8 cellular contexts compared by ENCODE assay signal in the genomic region with DNA sequence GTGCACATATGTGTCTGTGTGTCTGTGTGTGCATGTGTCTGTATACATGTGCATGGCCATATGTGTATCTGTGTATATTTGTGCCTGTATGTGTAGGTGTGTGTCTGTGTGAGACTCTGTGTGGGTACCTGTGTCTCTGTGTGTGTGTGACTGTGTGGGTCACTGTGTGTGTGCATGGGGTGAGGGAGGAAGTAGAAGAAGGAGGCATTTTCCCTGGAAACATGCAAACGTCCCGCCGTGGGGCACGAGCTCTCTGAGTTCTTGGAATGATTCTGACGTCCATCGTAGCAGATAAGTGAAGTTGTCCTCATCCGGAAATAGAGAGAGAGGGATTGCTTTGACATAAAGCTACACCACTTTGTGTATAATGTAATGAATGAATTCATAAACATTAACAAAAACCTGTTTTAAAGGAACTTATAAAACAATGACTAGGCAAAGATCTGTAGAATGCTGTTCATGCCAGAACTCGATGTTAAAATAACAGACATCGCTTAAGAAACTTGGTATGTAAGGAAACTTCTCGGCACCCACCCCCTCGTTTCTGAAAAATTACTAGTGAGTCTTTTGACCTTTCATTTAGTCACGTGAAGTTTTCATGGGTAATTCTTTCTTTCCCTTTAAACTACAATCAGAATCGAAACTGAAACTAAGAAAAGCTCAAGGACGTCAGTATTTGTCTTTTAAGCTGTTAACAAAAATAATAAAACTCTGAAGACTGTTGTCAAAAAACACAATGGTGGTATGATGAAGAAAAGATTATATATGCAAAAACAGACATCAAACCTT. TPM values are rescaled to one million over a fixed set of nuclear protein-coding genes. Genes with fewer than 3 reads are reported as not detected.
DNase-seq lines count a peak whose midpoint lies in the region; ATAC-seq, FAIRE-seq and TF ChIP-seq lines count a peak whose summit lies in the region.

No MANE protein-coding gene starts in this region.

- CTCF ChIA-PET in SK-N-SH (lab: Yijun Ruan, JAX) = no interaction called here
- CTCF ChIA-PET in PC-9 (lab: Charles Lee) = interaction anchor here (0.5 to 0.7 kb wide), 4 partner anchors 58 to 602 kb away, joined by 3 to 8 read pairs (median 4); no protein-coding TSS in a partner anchor
- CTCF ChIA-PET in mammary epithelial cell (lab: Charles Lee; ENCODE audit: low non-redundant PET) = interaction anchor here (0.7 to 0.8 kb wide), 2 partner anchors 29 to 1604 kb away, joined by 3 to 4 read pairs; no protein-coding TSS in a partner anchor

- H4K20me1 ChIP-seq in SK-N-SH (ENCODE audit: insufficient read depth) (no peaks in the 10 kb centered on the region), PC-9 (ENCODE audit: insufficient read depth) (no peaks in the 10 kb centered on the region), mammary epithelial cell (ENCODE audit: insufficient read depth, low read length) (no peaks in the 10 kb centered on the region)

- H3K4me3 ChIP-seq in SK-N-SH (ENCODE audit: low read depth in 2 of 2, low read length in 1 of 2) (no peak overlapping the region; a peak in 1 of 4 replicates), PC-9 (no peak overlapping the region), mammary epithelial cell (replicated peaks in 1 of 3; ENCODE audit: insufficient read depth in 1 of 3, low read depth in 2 of 3, low read length in 3 of 3) (peak overlapping the region in 2 of 3 experiments; percentile 45 to 48), right lobe of liver (peak overlapping the region; percentile 7 to 34 (median 8)), stomach smooth muscle (ENCODE audit: low read length in 2 of 2) (peak overlapping the region; percentile 58 to 71)

- DNase-seq in SK-N-SH = no peak
- DNase-seq in PC-9 = no peak
- DNase-seq in mammary epithelial cell = peak; percentile 58
- no peak for DNase-seq in right lobe of liver
- no peak for DNase-seq in D721Med (ENCODE audit: insufficient read length, low spot score)

- no peak for FAIRE-seq in D721Med (lab: Jason Lieb, UNC)

- H3K9me3 ChIP-seq in SK-N-SH = no peaks in the 10 kb centered on the region
- H3K9me3 ChIP-seq in PC-9 (ENCODE audit: insufficient read depth, low read depth) = no peaks in the 10 kb centered on the region
- no peaks in the 10 kb centered on the region for H3K9me3 ChIP-seq in mammary epithelial cell (replicated peaks; ENCODE audit: insufficient read depth, low read length)
- no peaks in the 10 kb centered on the region for H3K9me3 ChIP-seq in right lobe of liver
- H3K9me3 ChIP-seq in stomach smooth muscle (ENCODE audit: control insufficient read depth in 2 of 2, low read length in 2 of 2) = no peaks in the 10 kb centered on the region

- H3K27me3 ChIP-seq in SK-N-SH (ENCODE audit: insufficient read depth) (no peaks in the 10 kb centered on the region), PC-9 (ENCODE audit: insufficient read depth, low read depth) (no peaks in the 10 kb centered on the region), mammary epithelial cell (ENCODE audit: insufficient read depth, low read length) (no peaks in the 10 kb centered on the region), right lobe of liver (no peaks in the 10 kb centered on the region), stomach smooth muscle (ENCODE audit: control insufficient read depth in 1 of 2, insufficient read depth in 2 of 2, low read length in 2 of 2) (no peaks in the 10 kb centered on the region)

- no peak for TF ChIP-seq POLR2A in right lobe of liver (IDR thresholded peaks at IDR 0.05)
- no peak for TF ChIP-seq POLR2A in GM18505 (IDR thresholded peaks at IDR 0.05; ENCODE audit: borderline replicate concordance, extremely low read depth, insufficient read depth, insufficient read length)

- in situ Hi-C loops in mammary epithelial cell (cut with MboI; ENCODE audit: low sequenced_read_pairs in 2 of 2) = no loop called here

- POLR2A ChIA-PET in SK-N-SH (lab: Yijun Ruan, JAX) = no interaction called here
- POLR2A ChIA-PET in PC-9 (lab: Charles Lee; ENCODE audit: unreplicated experiment) = interaction anchor here (0.7 to 0.9 kb wide), 2 partner anchors 43 to 975 kb away, joined by 8 to 17 read pairs; a partner anchor contains a TSS

- H3K79me2 ChIP-seq in SK-N-SH (ENCODE audit: insufficient read depth) (no peaks in the 10 kb centered on the region), PC-9 (ENCODE audit: low read depth) (no peaks in the 10 kb centered on the region), mammary epithelial cell (ENCODE audit: insufficient read depth, low read length) (no peaks in the 10 kb centered on the region)

- H3K9me2 ChIP-seq in SK-N-SH (no peaks in the 10 kb centered on the region), PC-9 (ENCODE audit: insufficient read depth) (no peaks in the 10 kb centered on the region)

- 70% methylated on average over 14 of the region's 14 CpGs for WGBS in SK-N-SH (ENCODE audit: low lambda C conversion rate)
- WGBS in mammary epithelial cell (ENCODE audit: low coverage, missing lambda C conversion rate) = 20% methylated on average over 14 of the region's 14 CpGs
- 23% methylated on average over 14 of the region's 14 CpGs for WGBS in right lobe of liver (ENCODE audit: insufficient coverage, low coverage, low lambda C conversion rate, missing lambda C conversion rate)

- intact Hi-C loops in PC-9 (cut with micrococcal nuclease; ENCODE audit: unreplicated experiment) (loop anchor here (5.0 kb wide), 3 partner anchors 69 to 514 kb away; no protein-coding TSS in a partner anchor), mammary epithelial cell (cut with micrococcal nuclease) (loop anchor here (1.0 kb wide), 1 partner anchor 17 kb away; no protein-coding TSS in a partner anchor), right lobe of liver (cut with DNase I) (no loop called here)

- ATAC-seq in SK-N-SH treated with all-trans-retinoic acid at 6 μM for 48 hours (no peak), right lobe of liver (peak; percentile 45 to 71 (median 59)), GM18505 (IDR thresholded peaks at IDR 0.05; ENCODE audit: unreplicated experiment) (no peak)

- no peak for TF ChIP-seq RAD21 in SK-N-SH (IDR thresholded peaks at IDR 0.05; ENCODE audit: low read length)

- TF ChIP-seq CTCF in SK-N-SH (IDR thresholded peaks at IDR 0.05) (no peak), PC-9 (conservative IDR thresholded peaks at IDR 0.05) (no peak), mammary epithelial cell (conservative IDR thresholded peaks at IDR 0.05 in 1 of 2, IDR thresholded peaks at IDR 0.05 in 1 of 2; ENCODE audit: extremely low read depth in 1 of 2, insufficient read depth in 1 of 2, low read depth in 1 of 2, low read length in 2 of 2) (no peak), right lobe of liver (IDR thresholded peaks at IDR 0.05) (no peak), D721Med (IDR thresholded peaks at IDR 0.05; ENCODE audit: insufficient read depth, missing control alignments) (no peak)

- TF ChIP-seq EP300 in SK-N-SH (IDR thresholded peaks at IDR 0.05; ENCODE audit: borderline replicate concordance in 1 of 2, low read depth in 1 of 2, low read length in 1 of 2) = no peak

- no peaks in the 10 kb centered on the region for H3K36me3 ChIP-seq in SK-N-SH (replicated peaks in 1 of 2; ENCODE audit: control insufficient read depth in 1 of 2, insufficient read depth in 2 of 2, low read length in 1 of 2)
- no peaks in the 10 kb centered on the region for H3K36me3 ChIP-seq in PC-9 (ENCODE audit: low read depth)
- no peaks in the 10 kb centered on the region for H3K36me3 ChIP-seq in mammary epithelial cell (ENCODE audit: insufficient read depth, low read length)
- H3K36me3 ChIP-seq in right lobe of liver = no peaks in the 10 kb centered on the region
- H3K36me3 ChIP-seq in stomach smooth muscle (ENCODE audit: control insufficient read depth in 2 of 2, insufficient read depth in 2 of 2, low read length in 2 of 2) = no peaks in the 10 kb centered on the region

- H3K9ac ChIP-seq in SK-N-SH = peak overlapping the region; percentile 23
- peak overlapping the region; percentile 73 for H3K9ac ChIP-seq in mammary epithelial cell (ENCODE audit: insufficient read depth, low read length)
- peak overlapping the region; percentile 65 to 74 for H3K9ac ChIP-seq in stomach smooth muscle (ENCODE audit: low read length in 2 of 2)

- peak overlapping the region; percentile 79 for H2AFZ ChIP-seq in SK-N-SH (ENCODE audit: low read depth)
- H2AFZ ChIP-seq in PC-9 = no peak overlapping the region
- H2AFZ ChIP-seq in mammary epithelial cell (ENCODE audit: low read depth, low read length) = peak overlapping the region; percentile 91

- H3K27ac ChIP-seq in SK-N-SH (ENCODE audit: low read depth in 2 of 2, low read length in 1 of 2) = peak overlapping the region in 1 of 2 experiments; percentile 46; a peak in 2 of 4 replicates
- H3K27ac ChIP-seq in PC-9 = no peak overlapping the region
- peak overlapping the region; percentile 71 for H3K27ac ChIP-seq in mammary epithelial cell (ENCODE audit: insufficient read depth, low read depth, low read length)
- H3K27ac ChIP-seq in right lobe of liver = peak overlapping the region; percentile 35 to 61 (median 47)
- peak overlapping the region; percentile 63 for H3K27ac ChIP-seq in stomach smooth muscle (ENCODE audit: low read length)

- dilution Hi-C loops in mammary epithelial cell (cut with HindIII; ENCODE audit: low sequenced_read_pairs) = no loop called here

- H3F3A ChIP-seq in SK-N-SH (replicated peaks; ENCODE audit: insufficient read depth) = peaks cover 5% of the 10 kb centered on the region
- H3F3A ChIP-seq in PC-9 (ENCODE audit: insufficient read depth, low read depth) = peaks cover 9% of the 10 kb centered on the region; the same call in 1 of the 2 replicates

- BruUV-seq in PC-9 (replicated peaks; lab: Mats Ljungman, UMichigan) (no TSS peak), mammary epithelial cell (replicated peaks; lab: Mats Ljungman, UMichigan) (TSS peak; percentile 77)

- H3K4me1 ChIP-seq in SK-N-SH (ENCODE audit: control insufficient read depth in 1 of 2, insufficient read depth in 2 of 2, low read depth in 1 of 2, low read length in 1 of 2) = peaks cover 4 to 5% of the 10 kb centered on the region in 2 experiments; a peak in 3 of 4 replicates
- H3K4me1 ChIP-seq in PC-9 (replicated peaks; ENCODE audit: insufficient read depth) = peaks cover 31% of the 10 kb centered on the region
- peaks cover 25% of the 10 kb centered on the region for H3K4me1 ChIP-seq in mammary epithelial cell (ENCODE audit: insufficient read depth, low read length)
- peaks cover 0 to 3% (median 0%) of the 10 kb centered on the region in 4 donors for H3K4me1 ChIP-seq in right lobe of liver
- peaks cover 15% of the 10 kb centered on the region for H3K4me1 ChIP-seq in stomach smooth muscle (ENCODE audit: control insufficient read depth, insufficient read depth, low read length)

- peak overlapping the region; percentile 32 for H3K4me2 ChIP-seq in SK-N-SH
- H3K4me2 ChIP-seq in PC-9 = peak overlapping the region; percentile 26
- peak overlapping the region; percentile 80 for H3K4me2 ChIP-seq in mammary epithelial cell (ENCODE audit: insufficient read depth, low read depth, low read length)

RNA-seq across cellular contexts. Expression of a gene that starts 43.6 kb away (rescaled TPM):
- polyA plus RNA-seq in SK-N-SH (2012; rRNA removed) = 127 and 148 TPM in 2 replicates
- polyA plus RNA-seq in SK-N-SH (2012; cell fraction: cytosol; rRNA removed) = 72.3 and 76.2 TPM in 2 replicates
- polyA plus RNA-seq in SK-N-SH (2012; cell fraction: nucleus; rRNA removed) = 687 and 844 TPM in 2 replicates
- 27.7 and 41.9 TPM in 2 replicates for total RNA-seq in PC-9 (2021)
- total RNA-seq in mammary epithelial cell = 100 to 1,000 TPM in 1 of 2 donors, 10 to 100 TPM in 1; 95.4 to 268 TPM
- 125 TPM for polyA plus RNA-seq in mammary epithelial cell
- polyA minus RNA-seq in mammary epithelial cell = 330 TPM
- total RNA-seq in right lobe of liver = 10 to 100 TPM; 25.2 to 86.4 (median 75.2) TPM

Comparison
In these comparisons a context has a peak if more than half of its experiments do, and no peak if none do; other contexts are left out.
1. H3K4me2 ChIP-seq: peak in every context shown above with its lines; median percentile 80 in mammary epithelial cell; 32 in SK-N-SH; 26 in PC-9.
2. H3K4me3 ChIP-seq: peak in mammary epithelial cell (2 of 3), right lobe of liver (3 of 3) and stomach smooth muscle (2 of 2); none in SK-N-SH (0 of 2) and PC-9 (single experiment).
3. H3K9ac ChIP-seq: peak in every context shown above with its lines; median percentile 73 in mammary epithelial cell; 70 in stomach smooth muscle; 23 in SK-N-SH.
4. ATAC-seq: peak in right lobe of liver (4 of 4); none in SK-N-SH treated with all-trans-retinoic acid at 6 μM for 48 hours (single experiment) and GM18505 (single experiment).
5. intact Hi-C loops: an anchor here in PC-9 (5.0 kb wide) and mammary epithelial cell (1.0 kb wide); none called in right lobe of liver.